23 cellular contexts compared by ENCODE assay signal in the genomic region with DNA sequence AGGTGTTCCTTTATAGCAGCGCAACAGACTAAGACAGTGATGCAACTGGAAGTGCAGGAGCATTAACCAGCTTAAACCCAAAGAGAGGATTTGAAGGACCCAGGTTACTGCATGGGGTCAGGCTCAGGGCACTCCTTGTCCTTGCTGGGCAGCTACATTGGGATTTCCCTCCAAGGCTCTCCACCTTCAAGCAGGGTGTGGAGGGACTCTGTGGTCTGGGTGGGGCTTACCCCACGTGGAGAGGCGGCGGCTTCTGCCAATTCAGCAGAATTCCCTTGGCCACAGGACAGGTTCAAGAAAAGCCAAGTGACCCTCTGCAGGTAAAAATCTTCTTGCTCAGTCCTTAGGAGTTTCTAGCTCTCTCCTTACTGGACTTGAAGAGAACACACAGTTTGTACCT. TPM values are rescaled to one million over a fixed set of nuclear protein-coding genes. Genes with fewer than 3 reads are reported as not detected.
DNase-seq lines count a peak whose midpoint lies in the region; ATAC-seq, FAIRE-seq and TF ChIP-seq lines count a peak whose summit lies in the region.
"Had no signal": no experiment of that assay in that cellular context is flagged by ENCODE, and none has a peak within 500 bp of the region (broad histone marks: within the 10 kb centered on the region; RNA-seq: fewer than 3 reads in every experiment).

No MANE protein-coding gene starts in this region.

- H3K27ac ChIP-seq in GM12878 (ENCODE audit: control insufficient read depth, insufficient read depth): no peak overlapping the region
- H3K27ac ChIP-seq: Peyer's patch, SJSA1 had no signal

- H3K4me3 ChIP-seq in Loucy (ENCODE audit: low read length, poor library complexity, severe bottlenecking): no peak overlapping the region
- no peak overlapping the region for H3K4me3 ChIP-seq in GM12878
- H3K4me3 ChIP-seq: Peyer's patch, SJSA1 had no signal

- peak overlapping the region; percentile 12 for H3K4me2 ChIP-seq in Loucy (ENCODE audit: low read depth, low read length, poor library complexity, severe bottlenecking)
- H3K4me2 ChIP-seq in GM12878 (ENCODE audit: control insufficient read depth, insufficient read depth): 0 out of 2 replicates have a peak overlapping the region, but pooled peaks have one; percentile 8

- SMC1A ChIA-PET in GM12878 (lab: Charles Lee; ENCODE audit: uncharacterized antibody, unreplicated experiment): interaction anchor here (1.5 kb wide), 1 partner anchor 9 kb away, joined by 5 read pairs; no protein-coding TSS in a partner anchor

- RAD21 ChIA-PET in GM12878 (lab: Charles Lee; ENCODE audit: unreplicated experiment): no interaction called here

- peaks cover 3% of the 10 kb centered on the region for H3K9me3 Mint-ChIP-seq in activated CD4-positive, alpha-beta memory T cell treated with anti-CD3 and anti-CD28 coated beads for 36 hours
- H3K9me3 Mint-ChIP-seq in activated CD4-positive, alpha-beta memory T cell treated with anti-CD3 and anti-CD28 coated beads, Interleukin-2, amount 10 ng/mL, durations not matched to agents 7 days and 5 days: peaks cover 7% of the 10 kb centered on the region
- peaks cover 3% of the 10 kb centered on the region for H3K9me3 Mint-ChIP-seq in nephron progenitor cell

- peaks cover 38% of the 10 kb centered on the region for H3K4me1 ChIP-seq in Loucy (ENCODE audit: insufficient read depth, low read length, poor library complexity, severe bottlenecking)
- peaks cover 28% of the 10 kb centered on the region for H3K4me1 ChIP-seq in GM12878 (ENCODE audit: control insufficient read depth, insufficient read depth, low read length)

- no peaks in the 10 kb centered on the region for H3K9me3 ChIP-seq in Loucy (ENCODE audit: insufficient read depth, low read depth, low read length)
- peaks cover 1% of the 10 kb centered on the region; the same call in 1 of the 3 replicates for H3K9me3 ChIP-seq in GM12878 (replicated peaks; ENCODE audit: control insufficient read depth, insufficient read depth, low read length)
- H3K9me3 ChIP-seq: Peyer's patch, SJSA1 had no signal

- H3K27me3 Mint-ChIP-seq in activated CD4-positive, alpha-beta memory T cell treated with anti-CD3 and anti-CD28 coated beads for 36 hours: no peaks in the 10 kb centered on the region
- H3K27me3 Mint-ChIP-seq in activated CD4-positive, alpha-beta memory T cell treated with anti-CD3 and anti-CD28 coated beads, Interleukin-2, amount 10 ng/mL, durations not matched to agents 7 days and 5 days: no peaks in the 10 kb centered on the region
- H3K27me3 Mint-ChIP-seq in nephron progenitor cell (ENCODE audit: low read depth, poor library complexity): no peaks in the 10 kb centered on the region
- H3K27me3 Mint-ChIP-seq: B cell had no signal

- H3K9me2 ChIP-seq in Loucy (replicated peaks; ENCODE audit: low read depth, low read length): no peaks in the 10 kb centered on the region

- WGBS in GM12878 (ENCODE audit: insufficient coverage, insufficient replicate concordance, low lambda C conversion rate, missing lambda C conversion rate): 96% methylated on average over 4 of the region's 4 CpGs

- H3K9ac ChIP-seq in Loucy (ENCODE audit: low read depth, low read length, poor library complexity, severe bottlenecking) (no peak overlapping the region), GM12878 (ENCODE audit: control insufficient read depth, insufficient read depth, low read length) (no peak overlapping the region)

- peak overlapping the region; percentile 45 for H3K27ac Mint-ChIP-seq in activated CD4-positive, alpha-beta memory T cell treated with anti-CD3 and anti-CD28 coated beads for 36 hours
- no peak overlapping the region for H3K27ac Mint-ChIP-seq in activated CD4-positive, alpha-beta memory T cell treated with anti-CD3 and anti-CD28 coated beads, Interleukin-2, amount 10 ng/mL, durations not matched to agents 7 days and 5 days
- peak overlapping the region; percentile 85 for H3K27ac Mint-ChIP-seq in nephron progenitor cell
- H3K27ac Mint-ChIP-seq: B cell, HFFc6 had no signal

- ATAC-seq in GM12878 (no peak), GM18873 (IDR thresholded peaks at IDR 0.05; ENCODE audit: low FRiP score, unreplicated experiment) (no peak)

- peaks cover 56% of the 10 kb centered on the region for H3K36me3 Mint-ChIP-seq in activated CD4-positive, alpha-beta memory T cell treated with anti-CD3 and anti-CD28 coated beads for 36 hours
- H3K36me3 Mint-ChIP-seq in activated CD4-positive, alpha-beta memory T cell treated with anti-CD3 and anti-CD28 coated beads, Interleukin-2, amount 10 ng/mL, durations not matched to agents 7 days and 5 days (ENCODE audit: low read depth): peaks cover 66% of the 10 kb centered on the region
- peaks cover 69% of the 10 kb centered on the region for H3K36me3 Mint-ChIP-seq in nephron progenitor cell (ENCODE audit: low read depth)

- no peak for TF ChIP-seq RAD21 in GM12878 (IDR thresholded peaks at IDR 0.05; ENCODE audit: insufficient read depth, low read depth, low read length)

- no TSS peak for BruUV-seq in GM12878 (replicated peaks; lab: Mats Ljungman, UMichigan)

- peaks cover 60% of the 10 kb centered on the region for H3K4me1 Mint-ChIP-seq in activated CD4-positive, alpha-beta memory T cell treated with anti-CD3 and anti-CD28 coated beads for 36 hours (ENCODE audit: low read depth)
- H3K4me1 Mint-ChIP-seq in activated CD4-positive, alpha-beta memory T cell treated with anti-CD3 and anti-CD28 coated beads, Interleukin-2, amount 10 ng/mL, durations not matched to agents 7 days and 5 days: peaks cover 58% of the 10 kb centered on the region
- peaks cover 20% of the 10 kb centered on the region for H3K4me1 Mint-ChIP-seq in nephron progenitor cell

- CTCF ChIA-PET in activated CD4-positive, alpha-beta memory T cell treated with anti-CD3 and anti-CD28 coated beads for 36 hours (lab: Charles Lee): no interaction called here
- CTCF ChIA-PET in activated CD4-positive, alpha-beta memory T cell treated with anti-CD3 and anti-CD28 coated beads, Interleukin-2, amount 10 ng/mL, durations not matched to agents 7 days and 5 days (lab: Charles Lee): no interaction called here
- CTCF ChIA-PET in GM12878 (lab: Yijun Ruan, JAX): no interaction called here

- no peak for TF ChIP-seq CTCF in Loucy (conservative IDR thresholded peaks at IDR 0.05; ENCODE audit: low read length)
- no peak for TF ChIP-seq CTCF in GM12878 (IDR thresholded peaks at IDR 0.05 in 2 of 3, conservative IDR thresholded peaks at IDR 0.05 in 1 of 3; ENCODE audit: control insufficient read depth in 2 of 3, extremely low read depth in 1 of 3, insufficient read depth in 1 of 3, low read depth in 3 of 3, low read length in 3 of 3)
- no peak for TF ChIP-seq CTCF in nephron progenitor cell (IDR thresholded peaks at IDR 0.05)

- H2AFZ ChIP-seq in Loucy (ENCODE audit: low read length) (no peak overlapping the region), GM12878 (ENCODE audit: control insufficient read depth, low read depth, low read length) (no peak overlapping the region)

- TF ChIP-seq POLR2A in GM12878 (IDR thresholded peaks at IDR 0.05; ENCODE audit: low read depth, low read length): no peak

- POLR2A ChIA-PET in activated CD4-positive, alpha-beta memory T cell treated with anti-CD3 and anti-CD28 coated beads for 36 hours (lab: Charles Lee): no interaction called here
- POLR2A ChIA-PET in activated CD4-positive, alpha-beta memory T cell treated with anti-CD3 and anti-CD28 coated beads, Interleukin-2, amount 10 ng/mL, durations not matched to agents 7 days and 5 days (lab: Charles Lee): no interaction called here
- POLR2A ChIA-PET in GM12878 (lab: Charles Lee): interaction anchor here (0.6 kb wide), 1 partner anchor 41 kb away, joined by 3 read pairs; no protein-coding TSS in a partner anchor

- H3F3A ChIP-seq in Loucy (ENCODE audit: low read depth): no peaks in the 10 kb centered on the region

- intact Hi-C loops in activated CD4-positive, alpha-beta memory T cell treated with anti-CD3 and anti-CD28 coated beads for 36 hours (cut with micrococcal nuclease): loop anchor here (10.0 kb wide), 1 partner anchor 981 kb away; no protein-coding TSS in a partner anchor
- intact Hi-C loops in GM12878 (cut with micrococcal nuclease; ENCODE audit: unreplicated experiment): loop anchor here (5.0 kb wide), 2 partner anchors 51 to 256 kb away; partner anchors contain the start of gene PDXK

- H3K4me3 Mint-ChIP-seq in activated CD4-positive, alpha-beta memory T cell treated with anti-CD3 and anti-CD28 coated beads for 36 hours: no peak overlapping the region
- H3K4me3 Mint-ChIP-seq in activated CD4-positive, alpha-beta memory T cell treated with anti-CD3 and anti-CD28 coated beads, Interleukin-2, amount 10 ng/mL, durations not matched to agents 7 days and 5 days: no peak overlapping the region
- no peak overlapping the region for H3K4me3 Mint-ChIP-seq in nephron progenitor cell
- H3K4me3 Mint-ChIP-seq: B cell, HFFc6 had no signal

- H3K79me2 ChIP-seq in Loucy (ENCODE audit: insufficient read depth, low read length): peaks cover 88% of the 10 kb centered on the region
- H3K79me2 ChIP-seq in GM12878 (ENCODE audit: control insufficient read depth, insufficient read depth, low read length): peaks cover 61% of the 10 kb centered on the region

- TF ChIP-seq EP300 in GM12878 (IDR thresholded peaks at IDR 0.05; ENCODE audit: borderline replicate concordance in 1 of 2, control insufficient read depth in 1 of 2, low read depth in 2 of 2, low read length in 2 of 2): no peak

- peaks cover 63% of the 10 kb centered on the region for H4K20me1 ChIP-seq in Loucy (ENCODE audit: insufficient read depth, low read length, poor library complexity, severe bottlenecking)
- H4K20me1 ChIP-seq in GM12878 (ENCODE audit: control insufficient read depth, insufficient read depth): no peaks in the 10 kb centered on the region; the same call in 1 of the 2 replicates

- DNase-seq in activated CD4-positive, alpha-beta memory T cell treated with anti-CD3 and anti-CD28 coated beads for 36 hours: no peak
- no peak for DNase-seq in activated CD4-positive, alpha-beta memory T cell treated with anti-CD3 and anti-CD28 coated beads, Interleukin-2, amount 10 ng/mL, durations not matched to agents 7 days and 5 days
- DNase-seq in GM12878 (ENCODE audit: low read depth, low spot score): no peak
- DNase-seq in nephron progenitor cell: no peak
- DNase-seq in activated CD4-positive, CD25-positive, alpha-beta regulatory T cell treated with anti-CD3 and anti-CD28 coated beads, Interleukin-2, amount 50 U/mL, for 72 hours: no peak
- DNase-seq in NCI-H1105 (lab: John Stamatoyannopoulos, UW): no peak
- DNase-seq: EL, GF-D8, H7, HFFc6, NCI-H1105 treated with DMSO at 0.1 percent for 48 hours, NCI-H2081, NCI-H2171, NCI-H345, NCI-H524, NCI-H82, Peyer's patch had no signal

- H3K36me3 ChIP-seq in Loucy (ENCODE audit: insufficient read depth, low read length) (peaks cover 36% of the 10 kb centered on the region; the same call in 1 of the 2 replicates), GM12878 (ENCODE audit: control insufficient read depth in 2 of 2, insufficient read depth in 2 of 2, low read length in 1 of 2) (peaks cover 5 to 23% of the 10 kb centered on the region in 2 experiments; a peak in 3 of 4 replicates)

- FAIRE-seq in GM12878 (lab: Jason Lieb, UNC): no peak
- FAIRE-seq: A204.1, D721Med had no signal

- H3K27me3 ChIP-seq in Loucy (ENCODE audit: insufficient read depth, low read length, poor library complexity, severe bottlenecking): no peaks in the 10 kb centered on the region
- no peaks in the 10 kb centered on the region for H3K27me3 ChIP-seq in GM12878 (replicated peaks in 1 of 2; ENCODE audit: control insufficient read depth in 2 of 2, insufficient read depth in 2 of 2, low read length in 1 of 2)
- H3K27me3 ChIP-seq: Peyer's patch, SJSA1 had no signal

- in situ Hi-C loops in GM12878 (cut with MboI): no loop called here

RNA-seq across cellular contexts. Expression of gene RRP1B, which starts 6.5 kb away (rescaled TPM):
- total RNA-seq in activated CD4-positive, alpha-beta memory T cell treated with anti-CD3 and anti-CD28 coated beads for 36 hours: 10 to 100 TPM; 66.7 to 69.9 TPM
- total RNA-seq in activated CD4-positive, alpha-beta memory T cell treated with anti-CD3 and anti-CD28 coated beads, Interleukin-2, amount 10 ng/mL, durations not matched to agents 7 days and 5 days: 10 to 100 TPM; 43.3 to 43.7 TPM
- 21.9 and 26.3 TPM in 2 replicates for total RNA-seq in GM12878 (2013; cell fraction: nucleolus; rRNA removed)
- total RNA-seq in GM12878 (2014; rRNA removed) (38.1 and 41.9 TPM in 2 replicates), GM12878 (2014; rRNA removed; fragmentation: Illumina TruSeq; extraction: Trizol) (32.5 and 36.3 TPM in 2 replicates), GM12878 (2021) (52.8 and 57.4 TPM in 2 replicates)
- 9.6 TPM for polyA plus RNA-seq in GM12878 (2011; ENCODE audit: low read depth)
- polyA plus RNA-seq in GM12878 (2011; rRNA removed) (15.7 and 19.3 TPM in 2 replicates), GM12878 (2014; fragmentation: Illumina TruSeq; extraction: Trizol) (35.7 and 39.9 TPM in 2 replicates), GM12878 (2014; fragmentation: Nextera tagmentation; extraction: Ambion mirVana) (1 to 10 TPM; 8.1 to 9.7 TPM), GM12878 (2014; rRNA removed) (33.7 and 35.0 TPM in 2 replicates), GM12878 (2016; fragmentation: Nextera tagmentation; extraction: Ambion mirVana) (10 to 100 TPM; 45.0 to 47.0 TPM)
- polyA plus RNA-seq in GM12878 (2011; cell fraction: cytosol; rRNA removed): 14.4 and 15.0 TPM in 2 replicates
- 18.0 and 25.0 TPM in 2 replicates for polyA plus RNA-seq in GM12878 (2011; cell fraction: nucleus; rRNA removed)
- 17.1 and 18.2 TPM in 2 replicates for polyA plus RNA-seq in GM12878 (2012)
- 18.6 and 20.1 TPM in 2 replicates for polyA minus RNA-seq in GM12878 (2011; rRNA and poly(A)+ RNA removed)
- 10.2 and 14.6 TPM in 2 replicates for polyA minus RNA-seq in GM12878 (2011; cell fraction: cytosol; rRNA and poly(A)+ RNA removed)
- 5.7 and 11.2 TPM in 2 replicates for polyA minus RNA-seq in GM12878 (2011; cell fraction: nucleus; rRNA and poly(A)+ RNA removed)

RNA-seq across cellular contexts. Expression of gene HSF2BP, which starts 6.6 kb away (rescaled TPM):
- under 1 TPM; 0.50 to 0.73 TPM for total RNA-seq in activated CD4-positive, alpha-beta memory T cell treated with anti-CD3 and anti-CD28 coated beads for 36 hours
- under 1 TPM; 0.15 to 0.40 TPM for total RNA-seq in activated CD4-positive, alpha-beta memory T cell treated with anti-CD3 and anti-CD28 coated beads, Interleukin-2, amount 10 ng/mL, durations not matched to agents 7 days and 5 days
- 2.1 and 2.7 TPM in 2 replicates for total RNA-seq in GM12878 (2013; cell fraction: nucleolus; rRNA removed)
- 0.33 and 0.45 TPM in 2 replicates for total RNA-seq in GM12878 (2014; rRNA removed)
- total RNA-seq in GM12878 (2014; rRNA removed; fragmentation: Illumina TruSeq; extraction: Trizol): 0.32 and 0.45 TPM in 2 replicates
- total RNA-seq in GM12878 (2021): 0.38 and 0.48 TPM in 2 replicates
- polyA plus RNA-seq in GM12878 (2011; ENCODE audit: low read depth): 0.17 TPM
- 0.20 and 0.26 TPM in 2 replicates for polyA plus RNA-seq in GM12878 (2011; rRNA removed)
- 0.15 and 0.21 TPM in 2 replicates for polyA plus RNA-seq in GM12878 (2011; cell fraction: cytosol; rRNA removed)
- polyA plus RNA-seq in GM12878 (2011; cell fraction: nucleus; rRNA removed): 0.06 and 0.10 TPM in 2 replicates
- 0.25 and 0.49 TPM in 2 replicates for polyA plus RNA-seq in GM12878 (2012)
- 0.21 TPM in 1 of 2 replicates, not detected in the other for polyA plus RNA-seq in GM12878 (2014; fragmentation: Illumina TruSeq; extraction: Trizol)
- polyA plus RNA-seq in GM12878 (2014; fragmentation: Nextera tagmentation; extraction: Ambion mirVana): under 1 TPM; 0.07 to 0.19 TPM
- 0.53 and 0.81 TPM in 2 replicates for polyA plus RNA-seq in GM12878 (2014; rRNA removed)
- polyA plus RNA-seq in GM12878 (2016; fragmentation: Nextera tagmentation; extraction: Ambion mirVana): under 1 TPM; 0.32 to 0.53 TPM
- polyA minus RNA-seq in GM12878 (2011; rRNA and poly(A)+ RNA removed): 0.10 TPM in 1 of 2 replicates, not detected in the other
- not detected in 2 replicates for polyA minus RNA-seq in GM12878 (2011; cell fraction: cytosol; rRNA and poly(A)+ RNA removed)
- polyA minus RNA-seq in GM12878 (2011; cell fraction: nucleus; rRNA and poly(A)+ RNA removed): 0.38 TPM in 1 of 2 replicates, not detected in the other

RNA-seq across cellular contexts. Expression of gene PDXK, which starts 53.0 kb away (rescaled TPM):
- 100 to 1,000 TPM; 126 to 131 TPM for total RNA-seq in activated CD4-positive, alpha-beta memory T cell treated with anti-CD3 and anti-CD28 coated beads for 36 hours
- 10 to 100 TPM; 94.1 to 95.0 TPM for total RNA-seq in activated CD4-positive, alpha-beta memory T cell treated with anti-CD3 and anti-CD28 coated beads, Interleukin-2, amount 10 ng/mL, durations not matched to agents 7 days and 5 days
- 96.3 and 106 TPM in 2 replicates for total RNA-seq in GM12878 (2013; cell fraction: nucleolus; rRNA removed)
- 45.0 and 59.7 TPM in 2 replicates for total RNA-seq in GM12878 (2014; rRNA removed)
- total RNA-seq in GM12878 (2014; rRNA removed; fragmentation: Illumina TruSeq; extraction: Trizol): 41.3 and 45.8 TPM in 2 replicates
- total RNA-seq in GM12878 (2021): 107 and 111 TPM in 2 replicates
- 45.1 TPM for polyA plus RNA-seq in GM12878 (2011; ENCODE audit: low read depth)
- 103 and 141 TPM in 2 replicates for polyA plus RNA-seq in GM12878 (2011; rRNA removed)
- 143 and 158 TPM in 2 replicates for polyA plus RNA-seq in GM12878 (2011; cell fraction: cytosol; rRNA removed)
- 133 and 137 TPM in 2 replicates for polyA plus RNA-seq in GM12878 (2011; cell fraction: nucleus; rRNA removed)
- 65.0 and 92.7 TPM in 2 replicates for polyA plus RNA-seq in GM12878 (2012)
- 24.3 and 53.1 TPM in 2 replicates for polyA plus RNA-seq in GM12878 (2014; fragmentation: Illumina TruSeq; extraction: Trizol)
- 10 to 100 TPM in 1 of 2 experiments, 1 to 10 TPM in 1; 3.7 to 11.4 TPM for polyA plus RNA-seq in GM12878 (2014; fragmentation: Nextera tagmentation; extraction: Ambion mirVana)
- 66.9 and 83.4 TPM in 2 replicates for polyA plus RNA-seq in GM12878 (2014; rRNA removed)
- polyA plus RNA-seq in GM12878 (2016; fragmentation: Nextera tagmentation; extraction: Ambion mirVana): 10 to 100 TPM; 82.1 to 96.8 TPM
- polyA minus RNA-seq in GM12878 (2011; rRNA and poly(A)+ RNA removed): 159 and 187 TPM in 2 replicates
- 38.8 and 43.0 TPM in 2 replicates for polyA minus RNA-seq in GM12878 (2011; cell fraction: cytosol; rRNA and poly(A)+ RNA removed)
- polyA minus RNA-seq in GM12878 (2011; cell fraction: nucleus; rRNA and poly(A)+ RNA removed): 19.3 and 36.7 TPM in 2 replicates
